Comparison of ENCODE assay signal across 2 cellular contexts in genomic region chr10:72201293-72201692, GRCh38.
TF ChIP-seq lines count a peak whose summit lies in the region.

No MANE protein-coding gene starts in this region.

TF ChIP-seq in HepG2, 621 proteins besides CTCF, POLR2A, EP300 and RAD21:
- TF ChIP-seq ZNF891 (CRISPR knock-in tag; IDR thresholded peaks at IDR 0.05) (no peak), ZNF121 (CRISPR knock-in tag; IDR thresholded peaks at IDR 0.05) (peak; percentile 57; the same call in 1 of the 2 replicates)
TF ChIP-seq in HepG2: peak in this region for 1.

TF ChIP-seq in WTC11, 78 proteins besides CTCF, POLR2A, EP300 and RAD21:
- TF ChIP-seq HMGXB4 (CRISPR knock-in tag; IDR thresholded peaks at IDR 0.05) (no peak), EMX1 (CRISPR knock-in tag; IDR thresholded peaks at IDR 0.05) (no peak), ZNF121 (CRISPR knock-in tag; IDR thresholded peaks at IDR 0.05) (0 out of 2 replicates have a peak, but pooled peaks have one; percentile 53), ZNF425 (CRISPR knock-in tag; conservative IDR thresholded peaks at IDR 0.05) (no peak)
